In genomic region chr1:53605181-53605580, GRCh38 we compare ENCODE assay signal across 1 cellular context.
TF ChIP-seq lines count a peak whose summit lies in the region.

No MANE protein-coding gene starts in this region.

TF ChIP-seq in WTC11, 78 proteins besides CTCF, POLR2A, EP300 and RAD21 (continued from another document):
- TF ChIP-seq ZNF532 (CRISPR knock-in tag; IDR thresholded peaks at IDR 0.05; ENCODE audit: borderline replicate concordance) (no peak), PRDM15 (CRISPR knock-in tag; IDR thresholded peaks at IDR 0.05) (no peak), NR3C1 (CRISPR knock-in tag; conservative IDR thresholded peaks at IDR 0.05; ENCODE audit: low read depth) (no peak), MAX (CRISPR knock-in tag; IDR thresholded peaks at IDR 0.05) (no peak), CDX4 (CRISPR knock-in tag; IDR thresholded peaks at IDR 0.05; ENCODE audit: borderline replicate concordance) (no peak), RORB (CRISPR knock-in tag; IDR thresholded peaks at IDR 0.05) (no peak), GRHL2 (CRISPR knock-in tag; IDR thresholded peaks at IDR 0.05; ENCODE audit: insufficient replicate concordance, severe bottlenecking) (no peak), ELF4 (CRISPR knock-in tag; IDR thresholded peaks at IDR 0.05; ENCODE audit: low read depth) (no peak), HMGXB4 (CRISPR knock-in tag; IDR thresholded peaks at IDR 0.05) (no peak), FOXP4 (CRISPR knock-in tag; IDR thresholded peaks at IDR 0.05) (no peak), FOXP1 (CRISPR knock-in tag; IDR thresholded peaks at IDR 0.05; ENCODE audit: borderline replicate concordance) (no peak)
